Comparison of ENCODE assay signal across 25 cellular contexts in the genomic region with DNA sequence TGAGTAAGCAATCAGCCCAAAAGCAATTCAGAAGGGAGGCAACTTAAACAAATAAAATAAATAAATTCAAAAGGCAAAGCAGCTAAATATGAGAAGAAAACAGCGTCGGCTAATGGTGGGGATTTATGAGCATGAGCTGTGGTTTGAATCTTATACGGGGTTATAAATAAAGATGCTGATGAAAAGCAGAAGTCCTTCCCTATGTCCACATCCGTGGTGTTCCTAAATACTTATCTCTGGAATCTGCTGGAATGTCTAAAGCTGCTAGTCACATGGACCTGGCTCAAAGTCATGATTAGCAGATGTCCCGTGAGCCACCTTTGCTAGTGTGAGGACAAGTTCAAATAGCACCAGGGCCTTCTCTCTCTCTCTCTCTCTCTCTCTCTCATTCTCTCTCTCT. TPM values are rescaled to one million over a fixed set of nuclear protein-coding genes. Genes with fewer than 3 reads are reported as not detected.
A peak's percentile ranks its signal among the peaks of the same experiment; 100 is the strongest.
DNase-seq lines count a peak whose midpoint lies in the region; ATAC-seq, FAIRE-seq and TF ChIP-seq lines count a peak whose summit lies in the region.
"Had no signal": no experiment of that assay in that cellular context is flagged by ENCODE, and none has a peak within 500 bp of the region (broad histone marks: within the 10 kb centered on the region; RNA-seq: fewer than 3 reads in every experiment).

No MANE protein-coding gene starts in this region.

- intact Hi-C loops in lower leg skin (cut with DNase I; ENCODE audit: low total_unique reads) = no loop called here

- DNase-seq in AG08395 (ENCODE audit: low spot score) = peak; percentile 67
- peak; percentile 55 for DNase-seq in GM03348 (ENCODE audit: low spot score)
- peak; percentile 11 to 37 for DNase-seq in foreskin fibroblast
- no peak for DNase-seq in SHP77 treated with DMSO at 0.1 percent for 48 hours (lab: John Stamatoyannopoulos, UW)
- DNase-seq in amygdala (lab: John Stamatoyannopoulos, UW) = no peak
- DNase-seq in lower leg skin (ENCODE audit: low spot score in 2 of 2) = no peak
- DNase-seq: ACHN, DMS53, EL, GOT3, Kasumi-1, MG63, NCI-H1048, NCI-H1417 treated with DMSO at 0.1 percent for 48 hours, NCI-H187, NCI-H446, NCI-H526, PC-3, Right ventricle myocardium superior had no signal

- WGBS in lower leg skin, 2 donors = 34 to 54% methylated on average over 5 of the region's 5 CpGs

- no peak for ATAC-seq in GM19452 (IDR thresholded peaks at IDR 0.05; ENCODE audit: unreplicated experiment)
- ATAC-seq: HCT116, PC-3 had no signal

- no peak overlapping the region for H3K4me3 ChIP-seq in foreskin fibroblast (ENCODE audit: low read depth in 1 of 2, low read length in 2 of 2)
- H3K4me3 ChIP-seq in lower leg skin (ENCODE audit: low read depth, poor library complexity, severe bottlenecking) = no peak overlapping the region
- H3K4me3 ChIP-seq: MG63 had no signal

- TF ChIP-seq CTCF in foreskin fibroblast (IDR thresholded peaks at IDR 0.05; ENCODE audit: low read depth, low read length) (no peak), lower leg skin (IDR thresholded peaks at IDR 0.05) (no peak)

- TF ChIP-seq POLR2A in lower leg skin (IDR thresholded peaks at IDR 0.05) = no peak

- peak; percentile 55 for FAIRE-seq in endometrium (lab: Jason Lieb, UNC)
- FAIRE-seq: GM12892 had no signal

RNA-seq across cellular contexts. Expression of gene SMIM21, which starts 33.8 kb away (rescaled TPM):
- not detected for total RNA-seq in lower leg skin
- total RNA-seq: B cell, PC-3, Right ventricle myocardium superior, RPMI7951 had no signal

Comparison
In these comparisons a context has a peak if more than half of its experiments do, and no peak if none do; other contexts are left out.
1. DNase-seq: peak in AG08395 (single experiment), GM03348 (single experiment) and foreskin fibroblast (2 of 2); none in SHP77 treated with DMSO at 0.1 percent for 48 hours (single experiment), amygdala (0 of 56) and lower leg skin (0 of 2).